ENCODE assay signal across 1 cellular context in genomic region chr19:32694851-32695250, GRCh38.
TF ChIP-seq lines count a peak whose summit lies in the region.

No MANE protein-coding gene starts in this region.

TF ChIP-seq in HEK293, 187 proteins besides CTCF, POLR2A, EP300 and RAD21 (continued from another document):
- TF ChIP-seq SCRT1 (tag by site-specific recombination; IDR thresholded peaks at IDR 0.05; ENCODE audit: borderline replicate concordance) (peak; percentile 59; the same call in 1 of the 2 replicates), ZNF394 (tag by site-specific recombination; IDR thresholded peaks at IDR 0.05; ENCODE audit: borderline replicate concordance) (0 out of 2 replicates have a peak, but pooled peaks have one; percentile 35)
